Comparison of ENCODE assay signal across 13 cellular contexts in the genomic region with DNA sequence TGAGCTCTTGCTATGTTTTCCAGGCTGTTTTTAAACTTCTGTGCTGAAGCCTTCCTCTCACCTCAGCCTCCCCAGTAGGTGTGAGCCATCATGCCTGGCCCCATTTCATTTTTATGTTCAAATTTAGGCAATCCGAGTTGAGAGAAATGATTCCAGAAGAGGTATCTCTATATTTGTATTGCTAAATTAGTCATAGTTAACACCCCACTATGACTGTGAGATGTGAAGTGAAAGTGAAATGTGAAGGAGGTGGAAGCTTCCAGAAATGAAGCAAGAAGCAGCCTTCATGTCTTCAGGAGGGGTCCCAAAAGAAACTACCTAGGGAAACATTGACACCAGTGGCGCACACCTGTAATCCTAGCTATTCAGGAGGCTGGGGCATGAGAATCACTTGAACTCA. TPM values are rescaled to one million over a fixed set of nuclear protein-coding genes. Genes with fewer than 3 reads are reported as not detected.
A peak's percentile ranks its signal among the peaks of the same experiment; 100 is the strongest.
DNase-seq lines count a peak whose midpoint lies in the region; ATAC-seq and TF ChIP-seq lines count a peak whose summit lies in the region.
"Had no signal": no experiment of that assay in that cellular context is flagged by ENCODE, and none has a peak within 500 bp of the region (broad histone marks: within the 10 kb centered on the region; RNA-seq: fewer than 3 reads in every experiment).

No MANE protein-coding gene starts in this region.

- POLR2A ChIA-PET in GM10248 (lab: Yijun Ruan, JAX) = no interaction called here

- no peaks in the 10 kb centered on the region for H3K9me3 ChIP-seq in upper lobe of right lung
- H3K9me3 ChIP-seq: Peyer's patch had no signal

- no peak overlapping the region for H3K27ac ChIP-seq in upper lobe of right lung
- H3K27ac ChIP-seq: neural progenitor cell, Peyer's patch had no signal

- no peak overlapping the region for H3K4me3 ChIP-seq in upper lobe of right lung
- H3K4me3 ChIP-seq: neural progenitor cell, Peyer's patch had no signal

- DNase-seq in GM10248 (ENCODE audit: extremely low spot score) = peak; percentile 19
- no peak for DNase-seq in upper lobe of right lung
- no peak for DNase-seq in NCI-H128 (lab: John Stamatoyannopoulos, UW; ENCODE audit: unreplicated experiment)
- DNase-seq in effector CD8-positive, alpha-beta T cell (lab: John Stamatoyannopoulos, UW) = no peak
- no peak for DNase-seq in NCI-H1436 treated with DMSO at 0.1 percent for 48 hours (lab: John Stamatoyannopoulos, UW)
- DNase-seq: DMS 273 treated with DMSO at 0.1 percent for 48 hours, NCI-H2029 treated with DMSO at 0.1 percent for 48 hours, Peyer's patch had no signal

- ATAC-seq in GM19395 (IDR thresholded peaks at IDR 0.05; ENCODE audit: unreplicated experiment) (peak; percentile 77), HG02623 (IDR thresholded peaks at IDR 0.05; ENCODE audit: unreplicated experiment) (peak; percentile 65), HG03354 (IDR thresholded peaks at IDR 0.05; ENCODE audit: poor library complexity, severe bottlenecking, unreplicated experiment) (peak; percentile 69), upper lobe of right lung (no peak)
- ATAC-seq: left lobe of liver had no signal

- no peaks in the 10 kb centered on the region for H3K4me1 ChIP-seq in upper lobe of right lung
- H3K4me1 ChIP-seq: neural progenitor cell, Peyer's patch had no signal

- H3K36me3 ChIP-seq in upper lobe of right lung = no peaks in the 10 kb centered on the region
- H3K36me3 ChIP-seq: neural progenitor cell, Peyer's patch had no signal

- CTCF ChIA-PET in GM10248 (lab: Yijun Ruan, JAX) = interaction anchor here (0.8 kb wide), 1 partner anchor 119 kb away, joined by 3 read pairs; no protein-coding TSS in a partner anchor

- intact Hi-C loops in upper lobe of right lung (cut with DNase I) = no loop called here

- TF ChIP-seq CTCF in GM10248 (IDR thresholded peaks at IDR 0.05; ENCODE audit: control extremely low read depth, extremely low read depth, low read depth, missing control alignments) (no peak), upper lobe of right lung (IDR thresholded peaks at IDR 0.05) (no peak)

- H3K27me3 ChIP-seq in upper lobe of right lung = no peaks in the 10 kb centered on the region
- H3K27me3 ChIP-seq: neural progenitor cell, Peyer's patch had no signal

RNA-seq across cellular contexts. Expression of a gene that starts 17.7 kb away (rescaled TPM):
- not detected for total RNA-seq in upper lobe of right lung
- total RNA-seq: left lobe of liver, Peyer's patch had no signal
